1 cellular context compared by ENCODE assay signal in genomic region chr14:36646664-36647416, GRCh38.
A peak's percentile ranks its signal among the peaks of the same experiment; 100 is the strongest.
TF ChIP-seq lines count a peak whose summit lies in the region.

No MANE protein-coding gene starts in this region.

TF ChIP-seq in H1, 55 proteins besides CTCF, POLR2A, EP300 and RAD21:
- TF ChIP-seq EZH2 (IDR thresholded peaks at IDR 0.05; ENCODE audit: low read depth, low read length, severe bottlenecking) (peak; percentile 99), JUN (IDR thresholded peaks at IDR 0.05; ENCODE audit: low read depth, low read length) (no peak), ASH2L (IDR thresholded peaks at IDR 0.05; ENCODE audit: low read length) (peak; percentile 2), RNF2 (IDR thresholded peaks at IDR 0.05; ENCODE audit: borderline replicate concordance, low read depth, low read length, missing control alignments, poor library complexity, severe bottlenecking) (peak; percentile 84), NRF1 (IDR thresholded peaks at IDR 0.05; ENCODE audit: low read depth, low read length) (no peak), TCF12 (IDR thresholded peaks at IDR 0.05; ENCODE audit: low read depth, low read length) (no peak), BACH1 (IDR thresholded peaks at IDR 0.05; ENCODE audit: low read length) (0 out of 2 replicates have a peak, but pooled peaks have one; percentile 1), SUZ12 (IDR thresholded peaks at IDR 0.05; ENCODE audit: low read length) (peak; percentile 97), CTBP2 (IDR thresholded peaks at IDR 0.05; ENCODE audit: borderline replicate concordance, insufficient read depth, insufficient read length, low read length) (peak; percentile 83), E2F6 (IDR thresholded peaks at IDR 0.05) (peak; percentile 77), KDM4A (IDR thresholded peaks at IDR 0.05; ENCODE audit: low read depth, low read length, severe bottlenecking) (peak; percentile 85), KDM1A (IDR thresholded peaks at IDR 0.05; ENCODE audit: borderline replicate concordance, low read length) (no peak), MAX (IDR thresholded peaks at IDR 0.05) (peak; percentile 55; the same call in 1 of the 2 replicates), SP1 (IDR thresholded peaks at IDR 0.05; ENCODE audit: low read depth, low read length) (no peak)
